ENCODE assay signal across 13 cellular contexts in the genomic region with DNA sequence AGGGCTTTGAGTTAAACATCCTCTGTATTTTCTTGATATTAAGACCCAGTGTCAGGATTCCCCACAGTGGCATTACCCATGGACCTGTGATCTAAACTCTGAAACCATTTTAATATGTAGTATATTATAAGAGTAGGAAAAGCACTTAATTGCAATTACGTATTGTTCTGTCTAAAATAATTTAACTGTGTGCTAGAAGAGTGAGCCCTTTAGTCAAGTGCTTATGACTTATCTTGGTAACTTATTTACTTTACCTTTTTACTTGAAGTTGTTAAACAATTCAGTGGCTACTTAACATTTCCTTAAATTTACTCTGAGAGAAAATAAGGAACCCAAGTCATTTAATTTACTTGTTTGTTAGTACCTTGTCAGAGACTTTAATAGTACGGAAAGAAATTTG.
DNase-seq lines count a peak whose midpoint lies in the region; ATAC-seq lines count a peak whose summit lies in the region.
"Had no signal": no experiment of that assay in that cellular context is flagged by ENCODE, and none has a peak within 500 bp of the region (broad histone marks: within the 10 kb centered on the region; RNA-seq: fewer than 3 reads in every experiment).

No MANE protein-coding gene starts in this region.

- peak; percentile 49 for DNase-seq in NCI-H1105 treated with DMSO at 0.1 percent for 48 hours (lab: John Stamatoyannopoulos, UW)
- no peak for DNase-seq in NCI-H1105 (lab: John Stamatoyannopoulos, UW)
- DNase-seq in HT-29 (ENCODE audit: low spot score) = peak; percentile 9
- DNase-seq in renal cortical epithelial cell (ENCODE audit: low read depth) = peak; percentile 70
- DNase-seq in C1 segment of cervical spinal cord (lab: John Stamatoyannopoulos, UW) = no peak
- no peak for DNase-seq in cerebellar cortex (ENCODE audit: low spot score)
- DNase-seq: AML-193, HFFc6, NCI-H526 treated with DMSO at 0.1 percent for 48 hours, Peyer's patch had no signal

- H3K27me3 Mint-ChIP-seq in activated T-helper 17 cell treated with anti-CD3 and anti-CD28 coated beads, Interleukin-2, amount 50 U/mL, for 72 hours = no peaks in the 10 kb centered on the region
- H3K27me3 Mint-ChIP-seq: T-cell had no signal

- no peak for ATAC-seq in activated T-helper 17 cell treated with anti-CD3 and anti-CD28 coated beads, Interleukin-2, amount 50 U/mL, for 72 hours (replicated peaks)
- no peak for ATAC-seq in HG03039 (IDR thresholded peaks at IDR 0.05; ENCODE audit: unreplicated experiment)

- H3K36me3 Mint-ChIP-seq in activated T-helper 17 cell treated with anti-CD3 and anti-CD28 coated beads, Interleukin-2, amount 50 U/mL, for 72 hours (ENCODE audit: low read depth) = no peaks in the 10 kb centered on the region

- peak overlapping the region; percentile 70 for H3K27ac Mint-ChIP-seq in activated T-helper 17 cell treated with anti-CD3 and anti-CD28 coated beads, Interleukin-2, amount 50 U/mL, for 72 hours
- H3K27ac Mint-ChIP-seq: HFFc6, T-cell had no signal

- peaks cover 37% of the 10 kb centered on the region for H3K4me1 Mint-ChIP-seq in activated T-helper 17 cell treated with anti-CD3 and anti-CD28 coated beads, Interleukin-2, amount 50 U/mL, for 72 hours

- H3K4me3 Mint-ChIP-seq in activated T-helper 17 cell treated with anti-CD3 and anti-CD28 coated beads, Interleukin-2, amount 50 U/mL, for 72 hours = peak overlapping the region; percentile 8
- H3K4me3 Mint-ChIP-seq: HFFc6, T-cell had no signal

- H3K9me3 Mint-ChIP-seq in activated T-helper 17 cell treated with anti-CD3 and anti-CD28 coated beads, Interleukin-2, amount 50 U/mL, for 72 hours = no peaks in the 10 kb centered on the region
- H3K9me3 Mint-ChIP-seq: HFFc6, T-cell had no signal

Comparison
In these comparisons a context has a peak if more than half of its experiments do, and no peak if none do; other contexts are left out.
1. DNase-seq: peak in NCI-H1105 treated with DMSO at 0.1 percent for 48 hours (single experiment), HT-29 (single experiment) and renal cortical epithelial cell (single experiment); none in NCI-H1105 (single experiment), C1 segment of cervical spinal cord (0 of 14) and cerebellar cortex (single experiment).